17 cellular contexts compared by ENCODE assay signal in genomic region chr9:134063088-134063875, GRCh38. TPM values are rescaled to one million over a fixed set of nuclear protein-coding genes. Genes with fewer than 3 reads are reported as not detected.
DNase-seq lines count a peak whose midpoint lies in the region; ATAC-seq, FAIRE-seq and TF ChIP-seq lines count a peak whose summit lies in the region.
"Had no signal": no experiment of that assay in that cellular context is flagged by ENCODE, and none has a peak within 500 bp of the region (broad histone marks: within the 10 kb centered on the region; RNA-seq: fewer than 3 reads in every experiment).

No MANE protein-coding gene starts in this region.

- CTCF ChIA-PET in CD4-positive, alpha-beta T cell (lab: Charles Lee), result no interaction called here
- CTCF ChIA-PET in RWPE1 (lab: Yijun Ruan, JAX), result interaction anchor here (1.0 kb wide), 1 partner anchor 70 kb away, joined by 3 read pairs; no protein-coding TSS in a partner anchor
- CTCF ChIA-PET in HepG2 (lab: Yijun Ruan, JAX; ENCODE audit: low intra/inter-chr PET ratio, low total read pairs), result no interaction called here

- in situ Hi-C loops in HepG2 (cut with HindIII; ENCODE audit: extremely low pct_ligation_motif_present, low pct_unique_long_range_greater_than_20kb), result loop anchor here (10.0 kb wide), 1 partner anchor 272 kb away; no protein-coding TSS in a partner anchor

- no peak overlapping the region for H3K9ac ChIP-seq in HepG2 (ENCODE audit: insufficient read depth, low read depth, low read length)

- H3K4me3 Mint-ChIP-seq in CD4-positive, alpha-beta T cell, result peak overlapping the region; percentile 42
- H3K4me3 Mint-ChIP-seq: activated T-cell treated with anti-CD3 and anti-CD28 coated beads, Interleukin-2, amount 50 U/mL, for 24 hours had no signal

- H3K27ac Mint-ChIP-seq in CD4-positive, alpha-beta T cell, result no peak overlapping the region
- H3K27ac Mint-ChIP-seq: activated T-cell treated with anti-CD3 and anti-CD28 coated beads, Interleukin-2, amount 50 U/mL, for 24 hours had no signal

- peaks cover 58% of the 10 kb centered on the region for H3K4me1 Mint-ChIP-seq in CD4-positive, alpha-beta T cell (ENCODE audit: low read depth)

- no peak overlapping the region for H3K27ac ChIP-seq in CD4-positive, alpha-beta T cell (ENCODE audit: low read depth, low read length)
- peak overlapping the region; percentile 96 for H3K27ac ChIP-seq in RWPE1
- H3K27ac ChIP-seq in HepG2 (ENCODE audit: extremely low read length, insufficient read depth, low read length), result no peak overlapping the region
- H3K27ac ChIP-seq: ovary, SJSA1 had no signal

- H3K27me3 ChIP-seq in CD4-positive, alpha-beta T cell (ENCODE audit: control insufficient read depth, insufficient read depth, low read length), result no peaks in the 10 kb centered on the region
- H3K27me3 ChIP-seq in HepG2 (ENCODE audit: control insufficient read depth in 1 of 2, insufficient read depth in 2 of 2, low read length in 2 of 2), result no peaks in the 10 kb centered on the region; a peak in 1 of 5 replicates
- H3K27me3 ChIP-seq: ovary, SJSA1 had no signal

- intact Hi-C loops in CD4-positive, alpha-beta T cell (cut with DNase I, micrococcal nuclease), result loop anchor here in 1 of 2 experiments (10.0 kb wide), 1 partner anchor 1842 kb away; the partner anchor contains the start of gene CAMSAP1
- intact Hi-C loops in HepG2 (cut with micrococcal nuclease; ENCODE audit: unreplicated experiment), result no loop called here
- intact Hi-C loops in sciatic nerve (cut with DNase I), result loop anchor here (10.0 kb wide), 1 partner anchor 92 kb away; no protein-coding TSS in a partner anchor

- no peaks in the 10 kb centered on the region for H3K27me3 Mint-ChIP-seq in CD4-positive, alpha-beta T cell
- H3K27me3 Mint-ChIP-seq: activated T-cell treated with anti-CD3 and anti-CD28 coated beads, Interleukin-2, amount 50 U/mL, for 24 hours had no signal

- H3K36me3 Mint-ChIP-seq in CD4-positive, alpha-beta T cell (ENCODE audit: low read depth), result peaks cover 11% of the 10 kb centered on the region

- H3K9me3 Mint-ChIP-seq in CD4-positive, alpha-beta T cell, result no peaks in the 10 kb centered on the region
- H3K9me3 Mint-ChIP-seq: activated T-cell treated with anti-CD3 and anti-CD28 coated beads, Interleukin-2, amount 50 U/mL, for 24 hours had no signal

- 90% methylated on average over 18 of the region's 25 CpGs for WGBS in HepG2 (ENCODE audit: low lambda C conversion rate)

- DNase-seq in CD4-positive, alpha-beta T cell, result no peak
- DNase-seq in RWPE1 (ENCODE audit: low spot score) (no peak), HepG2 (ENCODE audit: low spot score) (no peak), sciatic nerve (ENCODE audit: low spot score) (peak; percentile 57), COLO668 (lab: John Stamatoyannopoulos, UW; ENCODE audit: unreplicated experiment) (no peak), GOT3 (lab: John Stamatoyannopoulos, UW) (no peak)
- no peak for DNase-seq in stimulated activated CD4-positive, alpha-beta T cell treated with anti-CD3 and anti-CD28 coated beads, Interleukin-15, amount 100 ng/mL, for 24 hours
- DNase-seq: activated CD4-positive, alpha-beta T cell treated with anti-CD3 and anti-CD28 coated beads, Interleukin-2, amount 50 U/mL, for 1 hour; activated T-cell treated with anti-CD3 and anti-CD28 coated beads, Interleukin-2, amount 50 U/mL, for 24 hours; cerebellar nuclear complex; DMS79 treated with DMSO at 0.1 percent for 48 hours; midbrain; NCI-H446 had no signal

- H3K9me3 ChIP-seq in CD4-positive, alpha-beta T cell (ENCODE audit: control insufficient read depth, low read length), result no peaks in the 10 kb centered on the region
- H3K9me3 ChIP-seq in HepG2 (ENCODE audit: low read length), result no peaks in the 10 kb centered on the region
- H3K9me3 ChIP-seq: ovary had no signal

- H3K79me2 ChIP-seq in HepG2 (ENCODE audit: insufficient read depth, low read length), result peaks cover 86% of the 10 kb centered on the region

- H2AFZ ChIP-seq in HepG2 (ENCODE audit: low read length), result no peak overlapping the region

- H3K4me1 ChIP-seq in HepG2 (ENCODE audit: insufficient read depth, low read length), result peaks cover 65% of the 10 kb centered on the region

- no peak for FAIRE-seq in HepG2 (lab: Jason Lieb, UNC)
- FAIRE-seq: endothelial cell of umbilical vein, H1 had no signal

- POLR2A ChIA-PET in CD4-positive, alpha-beta T cell (lab: Charles Lee), result no interaction called here
- POLR2A ChIA-PET in RWPE1 (lab: Yijun Ruan, JAX; ENCODE audit: low non-redundant PET) (no interaction called here), HepG2 (lab: Yijun Ruan, JAX) (no interaction called here)

- H3K36me3 ChIP-seq in HepG2 (replicated peaks in 1 of 2; ENCODE audit: control insufficient read depth in 1 of 2, insufficient read depth in 2 of 2, low read length in 2 of 2), result no peaks in the 10 kb centered on the region; a peak in 1 of 5 replicates
- H3K36me3 ChIP-seq: ovary had no signal

- no peak for ATAC-seq in CD4-positive, alpha-beta T cell (ENCODE audit: poor library complexity)
- no peak for ATAC-seq in HepG2
- ATAC-seq in sciatic nerve, result no peak

- peaks cover 45% of the 10 kb centered on the region for H4K20me1 ChIP-seq in HepG2 (ENCODE audit: insufficient read depth, low read length)

- TF ChIP-seq POLR2A in HepG2 (IDR thresholded peaks at IDR 0.05; ENCODE audit: insufficient read depth in 1 of 2, low read depth in 2 of 2, low read length in 2 of 2), result no peak

- BruUV-seq in HepG2 (replicated peaks; lab: Mats Ljungman, UMichigan), result no TSS peak

- H3K4me2 ChIP-seq in HepG2 (ENCODE audit: low read depth, low read length), result no peak overlapping the region

- TF ChIP-seq EP300 in HepG2 (IDR thresholded peaks at IDR 0.05; ENCODE audit: low read depth in 2 of 2, low read length in 2 of 2) (no peak), HepG2 (CRISPR knock-in tag; IDR thresholded peaks at IDR 0.05; ENCODE audit: borderline replicate concordance) (no peak)

- no peak for TF ChIP-seq RAD21 in HepG2 (CRISPR knock-in tag; IDR thresholded peaks at IDR 0.05)

- no peak overlapping the region for H3K4me3 ChIP-seq in HepG2 (replicated peaks in 1 of 3; ENCODE audit: insufficient read depth in 1 of 3, low read depth in 2 of 3, low read length in 3 of 3)
- H3K4me3 ChIP-seq: ovary, SJSA1 had no signal

- TF ChIP-seq CTCF in CD4-positive, alpha-beta T cell (IDR thresholded peaks at IDR 0.05), result no peak
- TF ChIP-seq CTCF in RWPE1 (conservative IDR thresholded peaks at IDR 0.05; ENCODE audit: low read depth), result no peak
- no peak for TF ChIP-seq CTCF in HepG2 (CRISPR knock-in tag; IDR thresholded peaks at IDR 0.05)

TF ChIP-seq in HepG2, 621 proteins besides CTCF, POLR2A, EP300 and RAD21 (continues in another document):
- TF ChIP-seq ZNF264 (CRISPR knock-in tag; IDR thresholded peaks at IDR 0.05) (no peak), NAIF1 (CRISPR knock-in tag; IDR thresholded peaks at IDR 0.05; ENCODE audit: borderline replicate concordance) (no peak)

RNA-seq across cellular contexts. Expression of gene BRD3, which starts 4.5 kb away (rescaled TPM):
- 10 to 100 TPM; 26.7 to 29.0 TPM for total RNA-seq in CD4-positive, alpha-beta T cell
- 5.9 and 11.2 TPM in 2 replicates for total RNA-seq in HepG2 (2016; rRNA removed; fragmentation: Illumina TruSeq; extraction: Trizol)
- 1.2 TPM in 2 replicates for total RNA-seq in HepG2 (2016; cell fraction: cytosol; rRNA removed; fragmentation: Illumina TruSeq; extraction: Trizol; ENCODE audit: low read depth)
- total RNA-seq in HepG2 (2016; cell fraction: insoluble cytoplasmic fraction; rRNA removed; fragmentation: Illumina TruSeq; extraction: Trizol), result 7.7 and 8.4 TPM in 2 replicates
- total RNA-seq in HepG2 (2016; cell fraction: membrane; rRNA removed; fragmentation: Illumina TruSeq; extraction: Trizol), result 4.3 and 4.8 TPM in 2 replicates
- 8.6 and 9.0 TPM in 2 replicates for total RNA-seq in HepG2 (2016; cell fraction: nucleus; rRNA removed; fragmentation: Illumina TruSeq; extraction: Trizol)
- polyA plus RNA-seq in HepG2 (2011; rRNA removed), result 12.8 and 12.9 TPM in 2 replicates
- polyA plus RNA-seq in HepG2 (2011; cell fraction: cytosol; rRNA removed), result 7.3 and 8.3 TPM in 2 replicates
- 33.7 and 42.3 TPM in 2 replicates for polyA plus RNA-seq in HepG2 (2011; cell fraction: nucleus; rRNA removed)
- polyA plus RNA-seq in HepG2 (2012), result 22.7 and 27.4 TPM in 2 replicates
- polyA plus RNA-seq in HepG2 (2016; cell fraction: cytosol; fragmentation: Illumina TruSeq; extraction: Trizol; ENCODE audit: low read depth), result 1.8 and 2.3 TPM in 2 replicates
- polyA plus RNA-seq in HepG2 (2016; cell fraction: insoluble cytoplasmic fraction; fragmentation: Illumina TruSeq; extraction: Trizol; ENCODE audit: low read depth), result 12.6 and 17.1 TPM in 2 replicates
- 4.3 and 4.6 TPM in 2 replicates for polyA plus RNA-seq in HepG2 (2016; cell fraction: membrane; fragmentation: Illumina TruSeq; extraction: Trizol; ENCODE audit: low read depth)
- 21.2 and 21.4 TPM in 2 replicates for polyA plus RNA-seq in HepG2 (2016; cell fraction: nucleus; fragmentation: Illumina TruSeq; extraction: Trizol; ENCODE audit: insufficient read depth, low read depth)
- 15.0 and 25.5 TPM in 2 replicates for polyA minus RNA-seq in HepG2 (2011; rRNA and poly(A)+ RNA removed; ENCODE audit: low replicate concordance)
- 23.5 and 27.0 TPM in 2 replicates for polyA minus RNA-seq in HepG2 (2011; cell fraction: cytosol; rRNA and poly(A)+ RNA removed)
- polyA minus RNA-seq in HepG2 (2011; cell fraction: nucleus; rRNA and poly(A)+ RNA removed), result 13.3 and 16.8 TPM in 2 replicates
- 54.4 TPM for total RNA-seq in sciatic nerve

RNA-seq across cellular contexts. Expression of gene BRD3OS, which starts 38.0 kb away (rescaled TPM):
- 1 to 10 TPM; 4.0 to 4.9 TPM for total RNA-seq in CD4-positive, alpha-beta T cell
- 4.9 and 5.0 TPM in 2 replicates for total RNA-seq in HepG2 (2016; rRNA removed; fragmentation: Illumina TruSeq; extraction: Trizol)
- 2.6 and 4.1 TPM in 2 replicates for total RNA-seq in HepG2 (2016; cell fraction: cytosol; rRNA removed; fragmentation: Illumina TruSeq; extraction: Trizol; ENCODE audit: low read depth)
- total RNA-seq in HepG2 (2016; cell fraction: insoluble cytoplasmic fraction; rRNA removed; fragmentation: Illumina TruSeq; extraction: Trizol), result 4.9 and 5.5 TPM in 2 replicates
- total RNA-seq in HepG2 (2016; cell fraction: membrane; rRNA removed; fragmentation: Illumina TruSeq; extraction: Trizol), result 10.3 and 11.9 TPM in 2 replicates
- 3.1 and 4.3 TPM in 2 replicates for total RNA-seq in HepG2 (2016; cell fraction: nucleus; rRNA removed; fragmentation: Illumina TruSeq; extraction: Trizol)
- 3.9 and 5.7 TPM in 2 replicates for polyA plus RNA-seq in HepG2 (2011; rRNA removed)
- polyA plus RNA-seq in HepG2 (2011; cell fraction: cytosol; rRNA removed), result 3.3 and 4.0 TPM in 2 replicates
- polyA plus RNA-seq in HepG2 (2011; cell fraction: nucleus; rRNA removed), result 3.3 and 3.7 TPM in 2 replicates
- 2.3 and 2.6 TPM in 2 replicates for polyA plus RNA-seq in HepG2 (2012)
- 4.5 and 6.0 TPM in 2 replicates for polyA plus RNA-seq in HepG2 (2016; cell fraction: cytosol; fragmentation: Illumina TruSeq; extraction: Trizol; ENCODE audit: low read depth)
- 5.4 and 5.8 TPM in 2 replicates for polyA plus RNA-seq in HepG2 (2016; cell fraction: insoluble cytoplasmic fraction; fragmentation: Illumina TruSeq; extraction: Trizol; ENCODE audit: low read depth)
- polyA plus RNA-seq in HepG2 (2016; cell fraction: membrane; fragmentation: Illumina TruSeq; extraction: Trizol; ENCODE audit: low read depth), result 8.8 and 10.1 TPM in 2 replicates
- polyA plus RNA-seq in HepG2 (2016; cell fraction: nucleus; fragmentation: Illumina TruSeq; extraction: Trizol; ENCODE audit: insufficient read depth, low read depth), result 4.3 and 5.4 TPM in 2 replicates
- 5.6 and 12.7 TPM in 2 replicates for polyA minus RNA-seq in HepG2 (2011; rRNA and poly(A)+ RNA removed; ENCODE audit: low replicate concordance)
- 2.5 and 3.1 TPM in 2 replicates for polyA minus RNA-seq in HepG2 (2011; cell fraction: cytosol; rRNA and poly(A)+ RNA removed)
- polyA minus RNA-seq in HepG2 (2011; cell fraction: nucleus; rRNA and poly(A)+ RNA removed), result 1.5 and 2.1 TPM in 2 replicates
- 16.4 TPM for total RNA-seq in sciatic nerve
